Comparison of ENCODE assay signal across 8 cellular contexts in genomic region chr13:113296842-113297369, GRCh38. TPM values are rescaled to one million over a fixed set of nuclear protein-coding genes. Genes with fewer than 3 reads are reported as not detected.
DNase-seq lines count a peak whose midpoint lies in the region; ATAC-seq, FAIRE-seq and TF ChIP-seq lines count a peak whose summit lies in the region.

Gene LAMP1, plus strand, starts transcription at chr13:113297239. Its CDS starts 196 bp downstream, at chr13:113297435.

- H3K4me1 ChIP-seq in Loucy (ENCODE audit: insufficient read depth, low read length, poor library complexity, severe bottlenecking) (peaks cover 25% of the 10 kb centered on the region), RWPE2 (ENCODE audit: insufficient read depth, poor library complexity, severe bottlenecking) (peaks cover 7% of the 10 kb centered on the region)

- peak; percentile 97 for DNase-seq in EL
- DNase-seq in H54 (ENCODE audit: insufficient read length, low spot score), result peak; percentile 99
- DNase-seq in RWPE2 (ENCODE audit: low spot score), result peak; percentile 92
- peak; percentile 98 for DNase-seq in activated T-helper 2 cell treated with anti-CD3 and anti-CD28 coated beads, Interferon-gamma antibody, Interleukin-2, Interleukin-4, amounts not matched to agents 10 μg/mL and 5 μg/mL and 100 μg/mL, durations not matched to agents 14 hours and 24 hours and 36 hours (ENCODE audit: low spot score)
- peak; percentile 95 for DNase-seq in fibroblast of mammary gland (ENCODE audit: low read depth)
- peak; percentile 97 to 100 (median 100) for DNase-seq in naive thymus-derived CD8-positive, alpha-beta T cell
- peak; percentile 99 for DNase-seq in stimulated activated naive B cell treated with anti-CD40 and anti-IgM and Interleukin-4, amounts not matched to agents 10 μg/mL and 1 μg/mL and 100 μg/mL, for 72 hours

- POLR2A ChIA-PET in naive thymus-derived CD8-positive, alpha-beta T cell (lab: Charles Lee), result interaction anchor here (0.9 to 1.4 kb wide), 4 partner anchors 12 to 88 kb away, joined by 4 to 17 read pairs (median 4); partner anchors contain the start of genes CUL4A and PCID2

- peak; percentile 36 for FAIRE-seq in H54 (lab: Jason Lieb, UNC)

- H3K27me3 Mint-ChIP-seq in activated T-helper 2 cell treated with anti-CD3 and anti-CD28 coated beads, Interferon-gamma antibody, Interleukin-2, Interleukin-4, amounts not matched to agents 10 μg/mL and 5 μg/mL and 100 μg/mL, durations not matched to agents 14 hours and 24 hours and 36 hours (ENCODE audit: low read depth), result peaks cover 16% of the 10 kb centered on the region
- H3K27me3 Mint-ChIP-seq in naive thymus-derived CD8-positive, alpha-beta T cell, result peaks cover 3 to 21% (median 12%) of the 10 kb centered on the region in 5 donors
- peaks cover 18 to 20% of the 10 kb centered on the region in 2 donors for H3K27me3 Mint-ChIP-seq in stimulated activated naive B cell treated with anti-CD40 and anti-IgM and Interleukin-4, amounts not matched to agents 10 μg/mL and 1 μg/mL and 100 μg/mL, for 72 hours

- H3K79me2 ChIP-seq in Loucy (ENCODE audit: insufficient read depth, low read length), result peaks cover 49% of the 10 kb centered on the region

- peaks cover 10% of the 10 kb centered on the region for H4K20me1 ChIP-seq in Loucy (ENCODE audit: insufficient read depth, low read length, poor library complexity, severe bottlenecking)

- peaks cover 10% of the 10 kb centered on the region for H3K36me3 Mint-ChIP-seq in activated T-helper 2 cell treated with anti-CD3 and anti-CD28 coated beads, Interferon-gamma antibody, Interleukin-2, Interleukin-4, amounts not matched to agents 10 μg/mL and 5 μg/mL and 100 μg/mL, durations not matched to agents 14 hours and 24 hours and 36 hours (ENCODE audit: low read depth)
- peaks cover 0 to 10% (median 5%) of the 10 kb centered on the region in 3 donors for H3K36me3 Mint-ChIP-seq in naive thymus-derived CD8-positive, alpha-beta T cell
- peaks cover 15 to 23% of the 10 kb centered on the region in 2 donors for H3K36me3 Mint-ChIP-seq in stimulated activated naive B cell treated with anti-CD40 and anti-IgM and Interleukin-4, amounts not matched to agents 10 μg/mL and 1 μg/mL and 100 μg/mL, for 72 hours

- H3K36me3 ChIP-seq in Loucy (ENCODE audit: insufficient read depth, low read length), result no peaks in the 10 kb centered on the region
- no peaks in the 10 kb centered on the region for H3K36me3 ChIP-seq in RWPE2 (ENCODE audit: low read depth)

- intact Hi-C loops in activated T-helper 2 cell treated with anti-CD3 and anti-CD28 coated beads, Interferon-gamma antibody, Interleukin-2, Interleukin-4, amounts not matched to agents 10 μg/mL and 5 μg/mL and 100 μg/mL, durations not matched to agents 14 hours and 24 hours and 36 hours (cut with micrococcal nuclease), result loop anchor here (1.0 to 2.0 kb wide), 4 partner anchors 88 to 355 kb away; partner anchors contain the start of genes CUL4A, DCUN1D2 and PCID2

- peak; percentile 74 for ATAC-seq in RWPE2 (ENCODE audit: low read depth)
- peak; percentile 83 to 85 for ATAC-seq in naive thymus-derived CD8-positive, alpha-beta T cell
- ATAC-seq in stimulated activated naive B cell treated with anti-CD40 and anti-IgM and Interleukin-4, amounts not matched to agents 10 μg/mL and 1 μg/mL and 100 μg/mL, for 72 hours (replicated peaks), result peak; percentile 78 to 85

- no peaks in the 10 kb centered on the region for H3K9me3 Mint-ChIP-seq in activated T-helper 2 cell treated with anti-CD3 and anti-CD28 coated beads, Interferon-gamma antibody, Interleukin-2, Interleukin-4, amounts not matched to agents 10 μg/mL and 5 μg/mL and 100 μg/mL, durations not matched to agents 14 hours and 24 hours and 36 hours
- peaks cover 0 to 4% (median 1%) of the 10 kb centered on the region in 9 donors for H3K9me3 Mint-ChIP-seq in naive thymus-derived CD8-positive, alpha-beta T cell
- peaks cover 4 to 7% of the 10 kb centered on the region in 2 donors for H3K9me3 Mint-ChIP-seq in stimulated activated naive B cell treated with anti-CD40 and anti-IgM and Interleukin-4, amounts not matched to agents 10 μg/mL and 1 μg/mL and 100 μg/mL, for 72 hours

- no peaks in the 10 kb centered on the region for H3F3A ChIP-seq in Loucy (ENCODE audit: low read depth)

- peak; percentile 53; the same call in 1 of the 2 replicates for TF ChIP-seq POLR2A in H54 (IDR thresholded peaks at IDR 0.05; ENCODE audit: low read depth, low read length)

- H3K4me3 ChIP-seq in Loucy (ENCODE audit: low read length, poor library complexity, severe bottlenecking), result peak within 1 kb of the TSS; percentile 98
- H3K4me3 ChIP-seq in RWPE2 (ENCODE audit: severe bottlenecking), result peak within 1 kb of the TSS; percentile 86
- H3K4me3 ChIP-seq in fibroblast of mammary gland (ENCODE audit: control insufficient read depth, low read depth, low read length), result peak within 1 kb of the TSS; percentile 90

- H3K9ac ChIP-seq in Loucy (ENCODE audit: low read depth, low read length, poor library complexity, severe bottlenecking), result peak within 1 kb of the TSS; percentile 92

- no peaks in the 10 kb centered on the region for H3K27me3 ChIP-seq in Loucy (ENCODE audit: insufficient read depth, low read length, poor library complexity, severe bottlenecking)
- no peaks in the 10 kb centered on the region for H3K27me3 ChIP-seq in RWPE2 (ENCODE audit: insufficient read depth, poor library complexity, severe bottlenecking)

- peak within 1 kb of the TSS; percentile 45 for H3K27ac ChIP-seq in RWPE2 (ENCODE audit: poor library complexity, severe bottlenecking)

- H3K4me2 ChIP-seq in Loucy (ENCODE audit: low read depth, low read length, poor library complexity, severe bottlenecking), result peak within 1 kb of the TSS; percentile 98

- H3K4me1 Mint-ChIP-seq in activated T-helper 2 cell treated with anti-CD3 and anti-CD28 coated beads, Interferon-gamma antibody, Interleukin-2, Interleukin-4, amounts not matched to agents 10 μg/mL and 5 μg/mL and 100 μg/mL, durations not matched to agents 14 hours and 24 hours and 36 hours (ENCODE audit: low read depth), result peaks cover 29% of the 10 kb centered on the region
- H3K4me1 Mint-ChIP-seq in naive thymus-derived CD8-positive, alpha-beta T cell, result peaks cover 22 to 49% (median 42%) of the 10 kb centered on the region in 4 donors
- H3K4me1 Mint-ChIP-seq in stimulated activated naive B cell treated with anti-CD40 and anti-IgM and Interleukin-4, amounts not matched to agents 10 μg/mL and 1 μg/mL and 100 μg/mL, for 72 hours, result peaks cover 26 to 38% of the 10 kb centered on the region in 2 donors

- H3K9me3 ChIP-seq in Loucy (ENCODE audit: insufficient read depth, low read depth, low read length) (no peaks in the 10 kb centered on the region), RWPE2 (ENCODE audit: severe bottlenecking) (no peaks in the 10 kb centered on the region)

- peak within 1 kb of the TSS; percentile 97 for H3K27ac Mint-ChIP-seq in activated T-helper 2 cell treated with anti-CD3 and anti-CD28 coated beads, Interferon-gamma antibody, Interleukin-2, Interleukin-4, amounts not matched to agents 10 μg/mL and 5 μg/mL and 100 μg/mL, durations not matched to agents 14 hours and 24 hours and 36 hours
- peak within 1 kb of the TSS; percentile 96 to 100 (median 99) for H3K27ac Mint-ChIP-seq in naive thymus-derived CD8-positive, alpha-beta T cell
- H3K27ac Mint-ChIP-seq in stimulated activated naive B cell treated with anti-CD40 and anti-IgM and Interleukin-4, amounts not matched to agents 10 μg/mL and 1 μg/mL and 100 μg/mL, for 72 hours, result peak within 1 kb of the TSS; percentile 100

- H2AFZ ChIP-seq in Loucy (ENCODE audit: low read length), result peak within 1 kb of the TSS; percentile 99

- H3K9me2 ChIP-seq in Loucy (replicated peaks; ENCODE audit: low read depth, low read length), result no peaks in the 10 kb centered on the region

- H3K4me3 Mint-ChIP-seq in activated T-helper 2 cell treated with anti-CD3 and anti-CD28 coated beads, Interferon-gamma antibody, Interleukin-2, Interleukin-4, amounts not matched to agents 10 μg/mL and 5 μg/mL and 100 μg/mL, durations not matched to agents 14 hours and 24 hours and 36 hours (ENCODE audit: low read depth), result peak within 1 kb of the TSS; percentile 97
- H3K4me3 Mint-ChIP-seq in naive thymus-derived CD8-positive, alpha-beta T cell, result peak within 1 kb of the TSS; percentile 77 to 99 (median 98)
- H3K4me3 Mint-ChIP-seq in stimulated activated naive B cell treated with anti-CD40 and anti-IgM and Interleukin-4, amounts not matched to agents 10 μg/mL and 1 μg/mL and 100 μg/mL, for 72 hours, result peak within 1 kb of the TSS; percentile 95 to 100

- no peak for TF ChIP-seq CTCF in Loucy (conservative IDR thresholded peaks at IDR 0.05; ENCODE audit: low read length)
- no peak for TF ChIP-seq CTCF in RWPE2 (IDR thresholded peaks at IDR 0.05; ENCODE audit: poor library complexity, severe bottlenecking)
- no peak for TF ChIP-seq CTCF in fibroblast of mammary gland (conservative IDR thresholded peaks at IDR 0.05; ENCODE audit: control insufficient read depth, insufficient read depth, low read depth, low read length)

RNA-seq across cellular contexts. Expression of gene LAMP1, which starts in this region (rescaled TPM):
- total RNA-seq in activated T-helper 2 cell treated with anti-CD3 and anti-CD28 coated beads, Interferon-gamma antibody, Interleukin-2, Interleukin-4, amounts not matched to agents 10 μg/mL and 5 μg/mL and 100 μg/mL, durations not matched to agents 14 hours and 24 hours and 36 hours, result 57.7 and 58.4 TPM in 2 replicates
- 100 to 1,000 TPM; 101 to 109 TPM for total RNA-seq in naive thymus-derived CD8-positive, alpha-beta T cell
- polyA plus RNA-seq in naive thymus-derived CD8-positive, alpha-beta T cell, result 10 to 100 TPM; 22.7 to 28.1 (median 23.0) TPM

Comparison
In these comparisons a context has a peak if more than half of its experiments do, and no peak if none do; other contexts are left out.
1. Peak in every context shown above with its lines: DNase-seq, ATAC-seq, H3K4me3 ChIP-seq and H3K27ac ChIP-seq.